ENCODE assay signal across 13 cellular contexts in the genomic region with DNA sequence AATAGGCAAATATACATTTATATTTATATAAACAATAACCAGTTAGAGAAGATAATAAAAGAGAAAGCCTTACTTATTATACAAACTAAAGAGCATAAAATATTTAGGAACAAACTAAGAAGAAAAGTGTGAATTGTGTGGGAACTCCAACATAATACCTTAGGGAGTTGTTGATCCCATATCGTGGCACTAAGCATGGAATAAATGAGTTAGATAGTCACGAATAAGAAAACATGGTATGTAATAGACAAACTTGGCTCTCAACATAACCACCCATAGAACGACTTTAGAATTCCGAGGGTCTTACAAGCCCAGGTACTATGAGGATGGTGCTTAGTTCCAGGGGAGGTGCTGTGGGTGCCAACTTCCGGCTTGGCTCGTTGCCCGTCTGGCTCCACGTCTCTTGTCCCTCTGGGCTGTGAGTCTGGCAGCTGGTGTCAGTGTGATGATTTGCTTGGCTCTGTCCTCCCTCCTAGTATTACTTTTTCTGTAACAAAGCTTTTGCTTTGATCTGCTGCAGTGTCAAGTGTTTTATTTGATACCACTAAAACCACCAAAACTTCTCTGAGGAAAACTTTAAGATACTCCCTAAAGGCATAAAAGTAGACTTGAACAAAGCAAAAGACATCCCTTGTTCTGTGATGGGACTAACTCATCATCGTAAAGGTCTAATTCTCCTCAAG. TPM values are rescaled to one million over a fixed set of nuclear protein-coding genes. Genes with fewer than 3 reads are reported as not detected.
A peak's percentile ranks its signal among the peaks of the same experiment; 100 is the strongest.
DNase-seq lines count a peak whose midpoint lies in the region; ATAC-seq and TF ChIP-seq lines count a peak whose summit lies in the region.
"Had no signal": no experiment of that assay in that cellular context is flagged by ENCODE, and none has a peak within 500 bp of the region (broad histone marks: within the 10 kb centered on the region; RNA-seq: fewer than 3 reads in every experiment).

No MANE protein-coding gene starts in this region.

- H3K36me3 ChIP-seq in colonic mucosa, result no peaks in the 10 kb centered on the region

- intact Hi-C loops in colonic mucosa (cut with DNase I), result no loop called here

- no peak for TF ChIP-seq CTCF in colonic mucosa (IDR thresholded peaks at IDR 0.05)

- DNase-seq in EH (ENCODE audit: low read depth) (peak; percentile 24), NCI-H2171 (lab: John Stamatoyannopoulos, UW) (peak; percentile 23), colonic mucosa (peak; percentile 69), renal cortical epithelial cell (ENCODE audit: low read depth) (peak; percentile 18), T1000 (lab: John Stamatoyannopoulos, UW) (no peak)
- DNase-seq in stimulated activated CD4-positive, alpha-beta T cell treated with anti-CD3 and anti-CD28 coated beads, Interleukin-4, amount 100 ng/mL, for 4 hours, result no peak
- DNase-seq: activated CD4-positive, alpha-beta T cell treated with anti-CD3 and anti-CD28 coated beads, Interleukin-2, amount 50 U/mL, for 1 hour; dermis blood vessel endothelial cell; head of caudate nucleus; mesenchymal stem cell; NCI-H226 had no signal

- no peaks in the 10 kb centered on the region for H3K27me3 ChIP-seq in colonic mucosa

- ATAC-seq in GM19455 (IDR thresholded peaks at IDR 0.05; ENCODE audit: unreplicated experiment), result no peak
- ATAC-seq in HG02678 (IDR thresholded peaks at IDR 0.05; ENCODE audit: unreplicated experiment), result no peak

- H3K4me3 ChIP-seq in colonic mucosa, result no peak overlapping the region

- no peaks in the 10 kb centered on the region for H3K9me3 ChIP-seq in colonic mucosa

- H3K9ac ChIP-seq in colonic mucosa (ENCODE audit: low read depth in 2 of 2, low read length in 2 of 2), result no peak overlapping the region

- H3K4me1 ChIP-seq in colonic mucosa, result no peaks in the 10 kb centered on the region

- H3K27ac ChIP-seq in colonic mucosa, result no peak overlapping the region

RNA-seq across cellular contexts. Expression of gene RBM20, which starts 9.5 kb away (rescaled TPM):
- total RNA-seq in colonic mucosa, result under 1 TPM; 0.49 to 0.80 TPM
- total RNA-seq in renal cortical epithelial cell, result 0.10 TPM in 1 of 2 replicates, not detected in the other

Comparison
In these comparisons a context has a peak if more than half of its experiments do, and no peak if none do; other contexts are left out.
1. DNase-seq: peak in EH (single experiment), NCI-H2171 (single experiment), colonic mucosa (single experiment) and renal cortical epithelial cell (single experiment); none in stimulated activated CD4-positive, alpha-beta T cell treated with anti-CD3 and anti-CD28 coated beads, Interleukin-4, amount 100 ng/mL, for 4 hours (0 of 2) and T1000 (single experiment).